13 cellular contexts compared by ENCODE assay signal in the genomic region with DNA sequence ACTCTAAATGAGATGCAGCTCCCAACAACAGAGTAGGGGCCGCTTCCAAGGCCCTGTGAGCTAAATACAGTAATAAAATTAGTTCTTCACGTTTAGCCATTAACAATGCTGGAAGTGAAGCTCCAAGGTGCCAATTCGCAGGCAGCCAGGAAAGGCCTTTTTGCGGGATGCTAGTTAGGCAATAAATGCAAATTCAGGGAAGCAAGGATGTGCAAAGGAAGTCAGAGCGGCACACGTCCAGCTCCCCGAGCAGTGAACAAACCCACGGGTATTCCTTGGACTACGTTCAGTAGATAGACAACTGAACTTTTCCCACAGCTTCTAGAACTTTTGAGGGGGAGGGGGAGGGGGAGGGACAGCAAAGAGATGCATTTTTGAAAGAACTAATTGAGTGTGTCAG. TPM values are rescaled to one million over a fixed set of nuclear protein-coding genes. Genes with fewer than 3 reads are reported as not detected.
A peak's percentile ranks its signal among the peaks of the same experiment; 100 is the strongest.
DNase-seq lines count a peak whose midpoint lies in the region; ATAC-seq and TF ChIP-seq lines count a peak whose summit lies in the region.
"Had no signal": no experiment of that assay in that cellular context is flagged by ENCODE, and none has a peak within 500 bp of the region (broad histone marks: within the 10 kb centered on the region; RNA-seq: fewer than 3 reads in every experiment).

No MANE protein-coding gene starts in this region.

- TF ChIP-seq CTCF in WI38 (IDR thresholded peaks at IDR 0.05; ENCODE audit: low read depth, low read length) = no peak
- no peak for TF ChIP-seq CTCF in glutamatergic neuron (IDR thresholded peaks at IDR 0.05; ENCODE audit: partially characterized antibody, unreplicated experiment)

- H3K36me3 Mint-ChIP-seq in glutamatergic neuron (ENCODE audit: unreplicated experiment) = peaks cover 4% of the 10 kb centered on the region
- H3K36me3 Mint-ChIP-seq in naive thymus-derived CD8-positive, alpha-beta T cell = peaks cover 0 to 15% (median 0%) of the 10 kb centered on the region in 3 donors

- peaks cover 50% of the 10 kb centered on the region for H3K4me1 Mint-ChIP-seq in glutamatergic neuron (ENCODE audit: low read depth, unreplicated experiment)
- peaks cover 22 to 66% (median 49%) of the 10 kb centered on the region in 4 donors for H3K4me1 Mint-ChIP-seq in naive thymus-derived CD8-positive, alpha-beta T cell

- H3K4me1 ChIP-seq in ES-I3 (ENCODE audit: insufficient read depth, low read length) = peaks cover 23% of the 10 kb centered on the region

- no peaks in the 10 kb centered on the region for H3K9me3 ChIP-seq in ES-I3 (ENCODE audit: control insufficient read depth, insufficient read depth, low read length)
- H3K9me3 ChIP-seq: gastrocnemius medialis had no signal

- H3K4me3 ChIP-seq in WI38 (ENCODE audit: low read depth, low read length) = 0 out of 2 replicates have a peak overlapping the region, but pooled peaks have one; percentile 10
- H3K4me3 ChIP-seq: gastrocnemius medialis, lung had no signal

- no peak for DNase-seq in glutamatergic neuron
- peak; percentile 70 for DNase-seq in renal cortical epithelial cell (ENCODE audit: low read depth)
- DNase-seq in COLO668 (lab: John Stamatoyannopoulos, UW; ENCODE audit: unreplicated experiment) = no peak
- no peak for DNase-seq in naive thymus-derived CD8-positive, alpha-beta T cell
- DNase-seq in stimulated activated CD4-positive, alpha-beta T cell treated with anti-CD3 and anti-CD28 coated beads, Interleukin-1b, Interleukin-23, amount 100 ng/mL, for 48 hours = no peak
- DNase-seq: activated CD4-positive, alpha-beta T cell treated with anti-CD3 and anti-CD28 coated beads for 1 hour; gastrocnemius medialis; NCI-H345 had no signal

- peaks cover 24% of the 10 kb centered on the region for H3K27me3 Mint-ChIP-seq in glutamatergic neuron (ENCODE audit: unreplicated experiment)
- H3K27me3 Mint-ChIP-seq in naive thymus-derived CD8-positive, alpha-beta T cell = peaks cover 0 to 4% (median 0%) of the 10 kb centered on the region in 5 donors

- POLR2A ChIA-PET in naive thymus-derived CD8-positive, alpha-beta T cell (lab: Charles Lee) = interaction anchor here (0.7 to 0.9 kb wide), 2 partner anchors 12 to 40 kb away, joined by 3 read pairs; no protein-coding TSS in a partner anchor

- H3K9ac ChIP-seq in ES-I3 (ENCODE audit: low read depth, low read length) = peak overlapping the region; percentile 23; the same call in 1 of the 2 replicates

- ATAC-seq in HG03095 (IDR thresholded peaks at IDR 0.05; ENCODE audit: unreplicated experiment) = no peak
- no peak for ATAC-seq in naive thymus-derived CD8-positive, alpha-beta T cell
- ATAC-seq: gastrocnemius medialis had no signal

- no peaks in the 10 kb centered on the region for H3K36me3 ChIP-seq in ES-I3 (ENCODE audit: insufficient read depth, low read length)
- H3K36me3 ChIP-seq: gastrocnemius medialis had no signal

- H3K9me3 Mint-ChIP-seq in glutamatergic neuron (ENCODE audit: unreplicated experiment) = peaks cover 41% of the 10 kb centered on the region
- H3K9me3 Mint-ChIP-seq in naive thymus-derived CD8-positive, alpha-beta T cell = no peaks in the 10 kb centered on the region
- H3K9me3 Mint-ChIP-seq: activated T-helper 2 cell treated with anti-CD3 and anti-CD28 coated beads, Interferon-gamma antibody, Interleukin-2, Interleukin-4, amounts not matched to agents 10 μg/mL and 5 μg/mL and 100 μg/mL, durations not matched to agents 14 hours and 24 hours and 36 hours had no signal

- peak overlapping the region; percentile 96 for H3K27ac Mint-ChIP-seq in glutamatergic neuron (ENCODE audit: unreplicated experiment)
- peak overlapping the region in 1 of 10 donors; percentile 67 for H3K27ac Mint-ChIP-seq in naive thymus-derived CD8-positive, alpha-beta T cell
- H3K27ac Mint-ChIP-seq: activated T-helper 2 cell treated with anti-CD3 and anti-CD28 coated beads, Interferon-gamma antibody, Interleukin-2, Interleukin-4, amounts not matched to agents 10 μg/mL and 5 μg/mL and 100 μg/mL, durations not matched to agents 14 hours and 24 hours and 36 hours had no signal

- H3K4me3 Mint-ChIP-seq in glutamatergic neuron (ENCODE audit: unreplicated experiment) = peak overlapping the region; percentile 97
- H3K4me3 Mint-ChIP-seq in naive thymus-derived CD8-positive, alpha-beta T cell = peak overlapping the region in 1 of 10 donors; percentile 75

RNA-seq across cellular contexts. Expression of a gene that starts 6.9 kb away (rescaled TPM):
- total RNA-seq in glutamatergic neuron (ENCODE audit: unreplicated experiment) (192 TPM), renal cortical epithelial cell (20.5 and 26.7 TPM in 2 replicates)
- total RNA-seq in naive thymus-derived CD8-positive, alpha-beta T cell = 10 to 100 TPM; 25.7 to 27.2 TPM
- polyA plus RNA-seq in naive thymus-derived CD8-positive, alpha-beta T cell = 1 to 10 TPM in 2 of 3 donors, under 1 TPM in 1; 0.80 to 5.8 (median 1.8) TPM
